In genomic region chr1:206506803-206507394, GRCh38 we compare ENCODE assay signal across 8 cellular contexts. TPM values are rescaled to one million over a fixed set of nuclear protein-coding genes. Genes with fewer than 3 reads are reported as not detected.
DNase-seq lines count a peak whose midpoint lies in the region; ATAC-seq, FAIRE-seq and TF ChIP-seq lines count a peak whose summit lies in the region.

No MANE protein-coding gene starts in this region.

- no peak overlapping the region for H2AK5ac ChIP-seq in H1 (ENCODE audit: low read depth, low read length)

- peak overlapping the region; percentile 69; the same call in 1 of the 2 replicates for H2AFZ ChIP-seq in H1 (ENCODE audit: low read length)

- H3K4me1 ChIP-seq in H1 (replicated peaks in 1 of 4; ENCODE audit: control insufficient read depth in 3 of 4, insufficient read depth in 4 of 4, low read length in 3 of 4) = peaks cover under 1 to 9% (median 3%) of the 10 kb centered on the region in 4 experiments; a peak in 6 of 7 replicates

- H3K4me2 ChIP-seq in H1 (ENCODE audit: insufficient read depth in 1 of 2, low read depth in 2 of 2, low read length in 2 of 2) = peak overlapping the region; percentile 39 to 98

- no peaks in the 10 kb centered on the region for H3K9me3 ChIP-seq in H1 (ENCODE audit: insufficient read depth in 2 of 2, low read depth in 1 of 2, low read length in 1 of 2)

- no peak overlapping the region for H2BK20ac ChIP-seq in H1 (ENCODE audit: low read length)

- TF ChIP-seq EP300 in H1 (IDR thresholded peaks at IDR 0.05; ENCODE audit: borderline replicate concordance in 1 of 2, low read depth in 2 of 2, low read length in 2 of 2) = no peak

- no peaks in the 10 kb centered on the region for H3K36me3 ChIP-seq in H1 (ENCODE audit: control insufficient read depth in 2 of 4, insufficient read depth in 4 of 4, low read length in 3 of 4)

- peaks cover 9% of the 10 kb centered on the region; the same call in 1 of the 2 replicates for H3K23me2 ChIP-seq in H1 (ENCODE audit: low read depth, low read length)

- H2BK5ac ChIP-seq in H1 (ENCODE audit: low read depth, low read length) = no peak overlapping the region

- no peaks in the 10 kb centered on the region for H3K9me3 Mint-ChIP-seq in natural killer cell

- POLR2A ChIA-PET in RWPE1 (lab: Yijun Ruan, JAX; ENCODE audit: low non-redundant PET) = interaction anchor here (1.0 kb wide), 2 partner anchors 10 to 11 kb away, joined by 4 to 6 read pairs; no protein-coding TSS in a partner anchor
- POLR2A ChIA-PET in H1 (lab: Charles Lee; ENCODE audit: partially characterized antibody) = interaction anchor here (0.8 to 3.3 kb wide), 13 partner anchors 9 to 79 kb away, joined by 3 to 23 read pairs (median 4); partner anchors contain the start of gene IKBKE

- H3K79me1 ChIP-seq in H1 (ENCODE audit: low read depth, low read length) = no peaks in the 10 kb centered on the region

- no peak overlapping the region; a peak in 2 of 7 replicates for H3K9ac ChIP-seq in H1 (replicated peaks in 1 of 4; ENCODE audit: extremely low read depth in 1 of 4, low read depth in 3 of 4, low read length in 3 of 4)

- H3K36me3 Mint-ChIP-seq in natural killer cell = no peaks in the 10 kb centered on the region

- peak; percentile 51 for DNase-seq in D341Med (ENCODE audit: low spot score)
- no peak for DNase-seq in RWPE1 (ENCODE audit: low spot score)
- DNase-seq in H1 (ENCODE audit: low read depth in 1 of 2, low spot score in 2 of 2) = no peak
- peak; percentile 58 for DNase-seq in natural killer cell
- DNase-seq in D721Med (ENCODE audit: insufficient read length, low spot score) = no peak
- DNase-seq in NCI-H1694 treated with DMSO at 0.1 percent for 48 hours (lab: John Stamatoyannopoulos, UW) = no peak
- no peak for DNase-seq in DMS79 (lab: John Stamatoyannopoulos, UW)

- H4K91ac ChIP-seq in H1 (replicated peaks; ENCODE audit: insufficient read length, low read length) = no peak overlapping the region

- no peak overlapping the region for H3K56ac ChIP-seq in H1 (replicated peaks; ENCODE audit: insufficient read length, low read depth, low read length)

- no peak overlapping the region for H3K4ac ChIP-seq in H1 (replicated peaks; ENCODE audit: insufficient read length, low read depth, low read length)

- H3K4me1 Mint-ChIP-seq in natural killer cell = peaks cover 38 to 52% of the 10 kb centered on the region in 2 donors

- H3K27ac ChIP-seq in RWPE1 (peak overlapping the region; percentile 76), H1 (ENCODE audit: low read depth, low read length) (no peak overlapping the region)

- no peak for TF ChIP-seq CTCF in RWPE1 (conservative IDR thresholded peaks at IDR 0.05; ENCODE audit: low read depth)
- TF ChIP-seq CTCF in H1 (IDR thresholded peaks at IDR 0.05; ENCODE audit: control extremely low read depth in 1 of 3, insufficient read depth in 1 of 3, low read depth in 1 of 3, low read length in 3 of 3) = no peak
- no peak for TF ChIP-seq CTCF in natural killer cell (IDR thresholded peaks at IDR 0.05)
- no peak for TF ChIP-seq CTCF in D721Med (IDR thresholded peaks at IDR 0.05; ENCODE audit: insufficient read depth, missing control alignments)

- no peak for TF ChIP-seq RAD21 in H1 (IDR thresholded peaks at IDR 0.05 in 1 of 2, conservative IDR thresholded peaks at IDR 0.05 in 1 of 2; ENCODE audit: low read depth in 2 of 2, low read length in 2 of 2)

- TF ChIP-seq POLR2A in H1 (IDR thresholded peaks at IDR 0.05; ENCODE audit: control extremely low read depth in 1 of 2, low read depth in 2 of 2, low read length in 2 of 2) = no peak

- H3K27ac Mint-ChIP-seq in natural killer cell = peak overlapping the region; percentile 50 to 81

- CTCF ChIA-PET in RWPE1 (lab: Yijun Ruan, JAX) = interaction anchor here (0.8 to 2.7 kb wide), 15 partner anchors 8 to 157 kb away, joined by 3 to 12 read pairs (median 4); partner anchors contain the start of gene EIF2D
- CTCF ChIA-PET in H1 (lab: Charles Lee; ENCODE audit: partially characterized antibody) = interaction anchor here (0.8 to 13.3 kb wide), 28 partner anchors 8 to 176 kb away, joined by 3 to 167 read pairs (median 6); partner anchors contain the start of gene IKBKE

- H3K79me2 ChIP-seq in H1 (ENCODE audit: control insufficient read depth in 1 of 2, insufficient read depth in 2 of 2, low read length in 2 of 2) = no peaks in the 10 kb centered on the region

- H3K14ac ChIP-seq in H1 (ENCODE audit: insufficient read length) = no peak overlapping the region

- ATAC-seq in GM21619 (IDR thresholded peaks at IDR 0.05; ENCODE audit: unreplicated experiment) (peak; percentile 26), natural killer cell (peak; percentile 47 to 63 (median 63))

- no peak overlapping the region for H3K18ac ChIP-seq in H1 (ENCODE audit: extremely low read depth, low read length)

- WGBS in H1 (ENCODE audit: extremely low coverage in 1 of 2, insufficient coverage in 1 of 2, insufficient read length in 1 of 2, insufficient replicate concordance in 2 of 2, low coverage in 1 of 2, low lambda C conversion rate in 2 of 2, missing lambda C conversion rate in 1 of 2), 2 experiments = 8% methylated on average over 36 of the region's 49 CpGs; no CpG with 5 or more reads in 1 of the 2 experiments

- H3K27me3 Mint-ChIP-seq in natural killer cell (ENCODE audit: low read depth in 2 of 2) = peaks cover 0 to 6% of the 10 kb centered on the region in 2 donors

- intact Hi-C loops in natural killer cell (cut with micrococcal nuclease) = loop anchor here (5.0 kb wide), 1 partner anchor 45 kb away; no protein-coding TSS in a partner anchor

- peak overlapping the region; percentile 82 for H3K4me3 Mint-ChIP-seq in natural killer cell

- peaks cover 0 to 5% of the 10 kb centered on the region in 2 experiments for H4K20me1 ChIP-seq in H1 (replicated peaks in 1 of 2; ENCODE audit: control insufficient read depth in 1 of 2, insufficient read depth in 2 of 2, low read length in 2 of 2)

- H4K8ac ChIP-seq in H1 (ENCODE audit: extremely low read depth, insufficient read depth, low read length) = peak overlapping the region; percentile 75; the same call in 1 of the 2 replicates

- H4K5ac ChIP-seq in H1 (ENCODE audit: insufficient read length, low read depth, low read length) = no peak overlapping the region

- H2BK12ac ChIP-seq in H1 (ENCODE audit: low read depth, low read length) = no peak overlapping the region

- peak overlapping the region; percentile 37 to 71 (median 64) for H3K4me3 ChIP-seq in H1 (ENCODE audit: extremely low read depth in 1 of 4, insufficient read depth in 2 of 4, low read depth in 3 of 4, low read length in 4 of 4)

- H2BK120ac ChIP-seq in H1 (replicated peaks; ENCODE audit: low read depth, low read length) = no peak overlapping the region

- no peak overlapping the region for H2BK15ac ChIP-seq in H1 (ENCODE audit: low read length)

- FAIRE-seq in H1 (lab: Jason Lieb, UNC) = no peak
- no peak for FAIRE-seq in D721Med (lab: Jason Lieb, UNC)

- no peak overlapping the region for H3K23ac ChIP-seq in H1 (ENCODE audit: insufficient read length)

- H3K27me3 ChIP-seq in H1 (replicated peaks in 1 of 4; ENCODE audit: control insufficient read depth in 3 of 4, extremely low read depth in 1 of 4, insufficient read depth in 3 of 4, low read length in 3 of 4) = peaks cover 17 to 49% (median 47%) of the 10 kb centered on the region in 4 experiments

TF ChIP-seq in H1, 55 proteins besides CTCF, POLR2A, EP300 and RAD21:
- TF ChIP-seq CREB1 (IDR thresholded peaks at IDR 0.05) (0 out of 2 replicates have a peak, but pooled peaks have one; percentile 12), KDM4A (IDR thresholded peaks at IDR 0.05; ENCODE audit: low read depth, low read length, severe bottlenecking) (peak; percentile 94), SUZ12 (IDR thresholded peaks at IDR 0.05; ENCODE audit: low read length) (peak; percentile 56; the same call in 1 of the 2 replicates), ASH2L (IDR thresholded peaks at IDR 0.05; ENCODE audit: low read length) (peak; percentile 79), SP1 (IDR thresholded peaks at IDR 0.05; ENCODE audit: low read depth, low read length) (no peak), NRF1 (IDR thresholded peaks at IDR 0.05; ENCODE audit: low read depth, low read length) (no peak), EZH2 (IDR thresholded peaks at IDR 0.05; ENCODE audit: low read depth, low read length, severe bottlenecking) (peak; percentile 71), HDAC2 (IDR thresholded peaks at IDR 0.05; ENCODE audit: borderline replicate concordance in 1 of 2, low read depth in 2 of 2, low read length in 2 of 2) (no peak), RFX5 (IDR thresholded peaks at IDR 0.05; ENCODE audit: borderline replicate concordance, low read depth, low read length) (no peak)

RNA-seq across cellular contexts. Expression of gene RASSF5, which starts 0.4 kb away (rescaled TPM):
- total RNA-seq in H1 (2021; fragmentation: NEBNext Ultra II Directional; extraction: Animal tissue kit (Norgen Biotek cat#: 25700)) = 1.8 and 2.3 TPM in 2 replicates
- 0.82 and 1.2 TPM in 2 replicates for polyA plus RNA-seq in H1 (2011; rRNA removed)
- polyA plus RNA-seq in H1 (2011; cell fraction: cytosol; rRNA removed) = 1.00 TPM
- 3.0 TPM for polyA plus RNA-seq in H1 (2011; cell fraction: nucleus; rRNA removed)
- 0.83 to 1.0 TPM (median 1.0 TPM) in 4 replicates for polyA plus RNA-seq in H1 (2012, experiment 1 of 2)
- polyA plus RNA-seq in H1 (2012, experiment 2 of 2) = 0.83 TPM
- polyA plus RNA-seq in H1 (2013, experiment 1 of 2) = 1.3 TPM
- polyA plus RNA-seq in H1 (2013, experiment 2 of 2) = 1.7 TPM
- polyA minus RNA-seq in H1 (2011; rRNA and poly(A)+ RNA removed) = 0.95 and 2.3 TPM in 2 replicates
- polyA minus RNA-seq in H1 (2011; cell fraction: cytosol; rRNA and poly(A)+ RNA removed) = 2.6 TPM
- polyA minus RNA-seq in H1 (2011; cell fraction: nucleus; rRNA and poly(A)+ RNA removed) = 2.4 TPM
- 100 to 1,000 TPM; 231 to 333 (median 279) TPM for total RNA-seq in natural killer cell

RNA-seq across cellular contexts. Expression of gene IKBKE, which starts 36.6 kb away (rescaled TPM):
- total RNA-seq in H1 (2021; fragmentation: NEBNext Ultra II Directional; extraction: Animal tissue kit (Norgen Biotek cat#: 25700)) = 8.6 and 9.8 TPM in 2 replicates
- 9.1 and 12.0 TPM in 2 replicates for polyA plus RNA-seq in H1 (2011; rRNA removed)
- polyA plus RNA-seq in H1 (2011; cell fraction: cytosol; rRNA removed) = 9.0 TPM
- polyA plus RNA-seq in H1 (2011; cell fraction: nucleus; rRNA removed) = 24.8 TPM
- 7.5 to 13.1 TPM (median 12.1 TPM) in 4 replicates for polyA plus RNA-seq in H1 (2012, experiment 1 of 2)
- polyA plus RNA-seq in H1 (2012, experiment 2 of 2) = 7.7 TPM
- 4.2 TPM for polyA plus RNA-seq in H1 (2013, experiment 1 of 2)
- polyA plus RNA-seq in H1 (2013, experiment 2 of 2) = 3.9 TPM
- 13.0 and 19.8 TPM in 2 replicates for polyA minus RNA-seq in H1 (2011; rRNA and poly(A)+ RNA removed)
- polyA minus RNA-seq in H1 (2011; cell fraction: cytosol; rRNA and poly(A)+ RNA removed) = 5.9 TPM
- 15.1 TPM for polyA minus RNA-seq in H1 (2011; cell fraction: nucleus; rRNA and poly(A)+ RNA removed)
- 10 to 100 TPM; 31.6 to 34.6 (median 32.2) TPM for total RNA-seq in natural killer cell

Comparison
In these comparisons a context has a peak if more than half of its experiments do, and no peak if none do; other contexts are left out.
1. DNase-seq: peak in D341Med (single experiment) and natural killer cell (single experiment); none in RWPE1 (single experiment), H1 (0 of 2), D721Med (single experiment), NCI-H1694 treated with DMSO at 0.1 percent for 48 hours (single experiment) and DMS79 (single experiment).
2. RNA of gene RASSF5, which starts 0.4 kb away (total RNA-seq): 231 to 333 TPM in natural killer cell; 1.8 to 2.3 TPM in H1; every median in the first group is over 10 times any median in the second.